In genomic region chr7:55121249-55121648, GRCh38 we compare ENCODE assay signal across 19 cellular contexts.
DNase-seq lines count a peak whose midpoint lies in the region; ATAC-seq, FAIRE-seq and TF ChIP-seq lines count a peak whose summit lies in the region.
"Had no signal": no experiment of that assay in that cellular context is flagged by ENCODE, and none has a peak within 500 bp of the region (broad histone marks: within the 10 kb centered on the region; RNA-seq: fewer than 3 reads in every experiment).

No MANE protein-coding gene starts in this region.

- no peak overlapping the region for H2AK5ac ChIP-seq in neuronal stem cell (ENCODE audit: low read depth, low read length)

- peak overlapping the region; percentile 65 for H3K9ac ChIP-seq in keratinocyte (ENCODE audit: control insufficient read depth, extremely low read depth, insufficient read depth, low read length)
- no peak overlapping the region for H3K9ac ChIP-seq in neuronal stem cell (ENCODE audit: low read depth, low read length, poor library complexity)
- H3K9ac ChIP-seq: KMS-11 had no signal

- no peak overlapping the region for H4K8ac ChIP-seq in neuronal stem cell (ENCODE audit: low read depth, low read length)

- WGBS in neuronal stem cell (ENCODE audit: extremely low coverage in 2 of 2, insufficient read length in 2 of 2, insufficient replicate concordance in 1 of 2), 2 donors = no CpG with 5 or more reads among the region's 5 CpGs

- H2BK5ac ChIP-seq in neuronal stem cell (ENCODE audit: low read length) = no peak overlapping the region

- no peak overlapping the region for H3K18ac ChIP-seq in neuronal stem cell (ENCODE audit: low read length)

- CTCF ChIA-PET in MCF 10A (lab: Yijun Ruan, JAX) = interaction anchor here (0.7 to 1.9 kb wide), 5 partner anchors 8 to 348 kb away, joined by 3 to 7 read pairs (median 3); no protein-coding TSS in a partner anchor

- no peak overlapping the region for H2AFZ ChIP-seq in keratinocyte (ENCODE audit: control insufficient read depth, low read length)
- H2AFZ ChIP-seq in neuronal stem cell (ENCODE audit: low read length) = no peak overlapping the region

- H3K14ac ChIP-seq in neuronal stem cell (ENCODE audit: low read length) = no peak overlapping the region

- DNase-seq in HFFc6 (no peak), MCF 10A (ENCODE audit: unreplicated experiment) (no peak), keratinocyte (ENCODE audit: low read depth, low spot score) (no peak), neuronal stem cell (ENCODE audit: low spot score) (no peak), RKO (ENCODE audit: low spot score) (no peak), NCI-H1048 (lab: John Stamatoyannopoulos, UW) (no peak)
- DNase-seq: activated naive CD4-positive, alpha-beta T cell treated with Interleukin-2 at 50 U/mL for 16 hours; AML-193; brain microvascular endothelial cell; effector memory CD8-positive, alpha-beta T cell; H9; kidney glomerular epithelial cell; NCI-H146; spleen had no signal

- H3K9me3 ChIP-seq in keratinocyte (ENCODE audit: control insufficient read depth, low read depth, low read length) (no peaks in the 10 kb centered on the region), neuronal stem cell (replicated peaks in 1 of 2; ENCODE audit: control insufficient read depth in 2 of 2, insufficient read depth in 1 of 2, low read depth in 1 of 2, low read length in 2 of 2) (no peaks in the 10 kb centered on the region)
- H3K9me3 ChIP-seq: spleen had no signal

- POLR2A ChIA-PET in MCF 10A (lab: Yijun Ruan, JAX) = interaction anchor here (0.6 to 6.5 kb wide), 8 partner anchors 8 to 362 kb away, joined by 3 to 30 read pairs (median 7); partner anchors contain the start of gene SEC61G

- no peak overlapping the region for H2BK12ac ChIP-seq in neuronal stem cell (ENCODE audit: low read length)

- H3K36me3 Mint-ChIP-seq in HFFc6 (ENCODE audit: low read depth) (peaks cover 30% of the 10 kb centered on the region), MCF 10A (ENCODE audit: insufficient read depth, unreplicated experiment) (peaks cover 78% of the 10 kb centered on the region)

- no peak for ATAC-seq in GM18511 (IDR thresholded peaks at IDR 0.05; ENCODE audit: unreplicated experiment)
- ATAC-seq: effector memory CD8-positive, alpha-beta T cell had no signal

- no peak for TF ChIP-seq CTCF in HFFc6 (IDR thresholded peaks at IDR 0.05)
- TF ChIP-seq CTCF in MCF 10A (IDR thresholded peaks at IDR 0.05; ENCODE audit: unreplicated experiment) = no peak
- no peak for TF ChIP-seq CTCF in keratinocyte (optimal IDR thresholded peaks at IDR 0.05 in 1 of 3, IDR thresholded peaks at IDR 0.05 in 1 of 3, conservative IDR thresholded peaks at IDR 0.05 in 1 of 3; ENCODE audit: extremely low read depth in 1 of 3, insufficient read depth in 2 of 3, low read length in 3 of 3)

- H3K4me3 ChIP-seq in keratinocyte (ENCODE audit: control insufficient read depth in 2 of 3, extremely low read depth in 1 of 3, insufficient read depth in 2 of 3, low read depth in 1 of 3, low read length in 3 of 3) = no peak overlapping the region
- no peak overlapping the region for H3K4me3 ChIP-seq in skin epidermis
- no peak overlapping the region for H3K4me3 ChIP-seq in neuronal stem cell (ENCODE audit: low read length in 2 of 2)
- H3K4me3 ChIP-seq: spleen had no signal

- H3K79me1 ChIP-seq in neuronal stem cell (ENCODE audit: low read depth, low read length) = no peaks in the 10 kb centered on the region

- no TSS peak for BruUV-seq in MCF 10A (replicated peaks; lab: Mats Ljungman, UMichigan)

- peaks cover 85% of the 10 kb centered on the region for H3K4me1 ChIP-seq in keratinocyte (ENCODE audit: control insufficient read depth, extremely low read depth, insufficient read depth, low read length)
- no peaks in the 10 kb centered on the region for H3K4me1 ChIP-seq in neuronal stem cell (ENCODE audit: control insufficient read depth in 2 of 2, insufficient read depth in 1 of 2, low read depth in 1 of 2, low read length in 2 of 2)

- H3K79me2 ChIP-seq in keratinocyte (ENCODE audit: control insufficient read depth, insufficient read depth, low read length) = peaks cover 80% of the 10 kb centered on the region

- peaks cover 14 to 34% of the 10 kb centered on the region in 2 experiments for H3K36me3 ChIP-seq in keratinocyte (ENCODE audit: control insufficient read depth in 2 of 2, extremely low read depth in 1 of 2, insufficient read depth in 2 of 2, low read length in 2 of 2)
- no peaks in the 10 kb centered on the region for H3K36me3 ChIP-seq in neuronal stem cell (replicated peaks in 1 of 2; ENCODE audit: control insufficient read depth in 2 of 2, insufficient read depth in 2 of 2, low read length in 2 of 2)
- H3K36me3 ChIP-seq: brain microvascular endothelial cell, spleen had no signal

- peak overlapping the region; percentile 58 for H3K4me2 ChIP-seq in keratinocyte (ENCODE audit: control insufficient read depth, extremely low read depth, insufficient read depth, low read depth, low read length)
- no peak overlapping the region for H3K4me2 ChIP-seq in neuronal stem cell (ENCODE audit: insufficient read depth, low read length, poor library complexity, severe bottlenecking)
- H3K4me2 ChIP-seq: KMS-11 had no signal

- no peak overlapping the region for H4K91ac ChIP-seq in neuronal stem cell (ENCODE audit: low read depth, low read length, poor library complexity)

- no peak overlapping the region for H3K23ac ChIP-seq in neuronal stem cell (ENCODE audit: low read depth, low read length, poor library complexity)

- H3K27ac ChIP-seq in keratinocyte (ENCODE audit: control insufficient read depth, insufficient read depth, low read length) (peak overlapping the region; percentile 90), skin epidermis (peak overlapping the region in 17 of 21 experiments; percentile 11 to 82 (median 69)), neuronal stem cell (replicated peaks; ENCODE audit: low read length) (no peak overlapping the region)
- H3K27ac ChIP-seq: brain microvascular endothelial cell, KMS-11, VCaP had no signal

- peaks cover 3% of the 10 kb centered on the region for H4K20me1 ChIP-seq in keratinocyte (ENCODE audit: control insufficient read depth, extremely low read depth, insufficient read depth, low read length)

- intact Hi-C loops in MCF 10A (cut with micrococcal nuclease) = no loop called here

- no peaks in the 10 kb centered on the region; the same call in 1 of the 2 replicates for H3K27me3 Mint-ChIP-seq in HFFc6 (ENCODE audit: insufficient read depth)
- no peaks in the 10 kb centered on the region for H3K27me3 Mint-ChIP-seq in MCF 10A (ENCODE audit: insufficient read depth, unreplicated experiment)

- H2BK120ac ChIP-seq in neuronal stem cell (ENCODE audit: low read depth, low read length) = no peak overlapping the region

- H3K4me3 Mint-ChIP-seq in HFFc6 = no peak overlapping the region; the same call in 1 of the 2 replicates
- H3K4me3 Mint-ChIP-seq in MCF 10A (ENCODE audit: unreplicated experiment) = no peak overlapping the region
- H3K4me3 Mint-ChIP-seq: effector memory CD8-positive, alpha-beta T cell; H9; neural crest cell had no signal

- dilution Hi-C loops in keratinocyte (cut with MboI; ENCODE audit: extremely low pct_ligation_motif_present, low sequenced_read_pairs) = no loop called here

- H3K9me1 ChIP-seq in keratinocyte (ENCODE audit: control insufficient read depth, extremely low read depth, insufficient read depth, low read length) = peaks cover 2% of the 10 kb centered on the region

- peak overlapping the region; percentile 72 for H3K27ac Mint-ChIP-seq in HFFc6
- H3K27ac Mint-ChIP-seq in MCF 10A (ENCODE audit: low read depth, unreplicated experiment) = peak overlapping the region; percentile 70
- H3K27ac Mint-ChIP-seq: effector memory CD8-positive, alpha-beta T cell had no signal

- no peaks in the 10 kb centered on the region for H3K9me3 Mint-ChIP-seq in HFFc6
- no peaks in the 10 kb centered on the region for H3K9me3 Mint-ChIP-seq in MCF 10A (ENCODE audit: unreplicated experiment)
- H3K9me3 Mint-ChIP-seq: effector memory CD8-positive, alpha-beta T cell; H9; neural crest cell had no signal

- no peaks in the 10 kb centered on the region for H3K27me3 ChIP-seq in keratinocyte (ENCODE audit: control insufficient read depth, extremely low read depth, insufficient read depth, low read length)
- no peaks in the 10 kb centered on the region for H3K27me3 ChIP-seq in neuronal stem cell (ENCODE audit: control insufficient read depth in 3 of 3, insufficient read depth in 3 of 3, low read depth in 1 of 3, low read length in 3 of 3)
- H3K27me3 ChIP-seq: brain microvascular endothelial cell, spleen had no signal

- H3K4me1 Mint-ChIP-seq in HFFc6 (ENCODE audit: low read depth) (peaks cover 69% of the 10 kb centered on the region), MCF 10A (ENCODE audit: insufficient read depth, unreplicated experiment) (peaks cover 49% of the 10 kb centered on the region)
- H3K4me1 Mint-ChIP-seq: neural crest cell had no signal

- no peak overlapping the region for H3K4ac ChIP-seq in neuronal stem cell (ENCODE audit: low read length)

- no peak overlapping the region for H2BK15ac ChIP-seq in neuronal stem cell (ENCODE audit: low read length)

- no peak for FAIRE-seq in keratinocyte (lab: Jason Lieb, UNC)
